ENCODE assay signal across 28 cellular contexts in genomic region chr17:14776791-14777190, GRCh38.
A peak's percentile ranks its signal among the peaks of the same experiment; 100 is the strongest.
DNase-seq lines count a peak whose midpoint lies in the region; ATAC-seq and TF ChIP-seq lines count a peak whose summit lies in the region.
"Had no signal": no experiment of that assay in that cellular context is flagged by ENCODE, and none has a peak within 500 bp of the region (broad histone marks: within the 10 kb centered on the region; RNA-seq: fewer than 3 reads in every experiment).

No MANE protein-coding gene starts in this region.

- H4K91ac ChIP-seq in IMR-90 (ENCODE audit: insufficient read depth, low read depth, low read length) = no peak overlapping the region

- ATAC-seq in IMR-90 (ENCODE audit: low read depth) (no peak), GM18502 (IDR thresholded peaks at IDR 0.05; ENCODE audit: poor library complexity, unreplicated experiment) (no peak), GM18868 (IDR thresholded peaks at IDR 0.05; ENCODE audit: unreplicated experiment) (no peak)
- no peak for ATAC-seq in natural killer cell treated with Interleukin-12 subunit alpha and Interleukin-12 subunit beta and Interleukin-15 and Interleukin-18, amount 100 ng/mL, for 72 hours
- ATAC-seq: activated CD8-positive, alpha-beta T cell treated with anti-CD3 and anti-CD28 coated beads, Interleukin-2, amount 10 ng/mL, durations not matched to agents 7 days and 5 days; left cardiac atrium; sciatic nerve had no signal

- no peaks in the 10 kb centered on the region for H4K20me1 ChIP-seq in IMR-90 (ENCODE audit: insufficient read depth, low read length)

- DNase-seq in IMR-90 (peak; percentile 50), astrocyte of the spinal cord (ENCODE audit: low read depth, low spot score) (peak; percentile 48), fibroblast of the aortic adventitia (ENCODE audit: low read depth) (peak; percentile 8), DMS153 (lab: John Stamatoyannopoulos, UW) (no peak)
- no peak for DNase-seq in natural killer cell treated with Interleukin-12 subunit alpha and Interleukin-12 subunit beta and Interleukin-15 and Interleukin-18, amount 100 ng/mL, for 72 hours (ENCODE audit: low spot score)
- DNase-seq: activated CD4-positive, CD25-positive, alpha-beta regulatory T cell treated with anti-CD3 and anti-CD28 coated beads, Interleukin-2, amount 50 U/mL, for 72 hours; activated CD8-positive, alpha-beta T cell treated with anti-CD3 and anti-CD28 coated beads, Interleukin-2, amount 10 ng/mL, durations not matched to agents 7 days and 5 days; DND-41; effector CD8-positive, alpha-beta T cell; left cardiac atrium; NCI-H1092; NCI-H1694 treated with DMSO at 0.1 percent for 48 hours; NCI-H2171; NCI-H510A; stimulated activated CD4-positive, alpha-beta T cell treated with anti-CD3 and anti-CD28 coated beads, Interleukin-15, amount 100 ng/mL, for 24 hours; stimulated activated naive CD4-positive, alpha-beta T cell treated with Interleukin-2 at 50 U/mL for 16 hours; T-helper 1 cell; testis had no signal

- H2BK120ac ChIP-seq in IMR-90 (ENCODE audit: low read depth, low read length) = no peak overlapping the region

- TF ChIP-seq POLR2A in IMR-90 (IDR thresholded peaks at IDR 0.05; ENCODE audit: low read depth, low read length) = no peak

- no TSS peak for BruUV-seq in IMR-90 (replicated peaks; lab: Mats Ljungman, UMichigan)

- dilution Hi-C loops in IMR-90 (cut with HindIII; ENCODE audit: low sequenced_read_pairs, unreplicated experiment) = no loop called here

- H3K56ac ChIP-seq in IMR-90 (ENCODE audit: extremely low read depth, insufficient read depth, low read length) = no peak overlapping the region

- H2BK5ac ChIP-seq in IMR-90 (ENCODE audit: low read depth, low read length, poor library complexity, severe bottlenecking) = no peak overlapping the region

- no peak overlapping the region for H3K4me3 ChIP-seq in IMR-90 (ENCODE audit: insufficient read depth, low read depth, low read length)
- H3K4me3 ChIP-seq in astrocyte of the spinal cord (ENCODE audit: low read depth, low read length) = no peak overlapping the region
- H3K4me3 ChIP-seq in fibroblast of the aortic adventitia (ENCODE audit: low read depth, low read length) = no peak overlapping the region
- peak overlapping the region; percentile 7 for H3K4me3 ChIP-seq in skeletal muscle satellite cell (ENCODE audit: low read length)
- H3K4me3 ChIP-seq: ascending aorta, prostate gland, testis, vagina had no signal

- intact Hi-C loops in IMR-90 (cut with micrococcal nuclease) = no loop called here

- H3K23ac ChIP-seq in IMR-90 (ENCODE audit: low read depth, low read length) = no peak overlapping the region

- H3K9ac ChIP-seq in IMR-90 (ENCODE audit: low read depth, low read length) (no peak overlapping the region), skeletal muscle satellite cell (ENCODE audit: low read depth, low read length) (no peak overlapping the region)

- H3K4me1 Mint-ChIP-seq in natural killer cell treated with Interleukin-12 subunit alpha and Interleukin-12 subunit beta and Interleukin-15 and Interleukin-18, amount 100 ng/mL, for 72 hours (ENCODE audit: low read depth in 2 of 2) = no peaks in the 10 kb centered on the region
- H3K4me1 Mint-ChIP-seq: memory B cell had no signal

- no peaks in the 10 kb centered on the region for H3K79me1 ChIP-seq in IMR-90 (ENCODE audit: low read depth in 1 of 2, low read length in 2 of 2)

- H2BK15ac ChIP-seq in IMR-90 (ENCODE audit: low read depth, low read length) = no peak overlapping the region

- in situ Hi-C loops in IMR-90 (cut with MboI; ENCODE audit: low sequenced_read_pairs) (loop anchor here (10.0 kb wide), 2 partner anchors 58 to 62 kb away; no protein-coding TSS in a partner anchor), astrocyte of the spinal cord (cut with HindIII; ENCODE audit: low sequenced_read_pairs) (no loop called here)

- no peak overlapping the region for H3K4me2 ChIP-seq in IMR-90 (ENCODE audit: low read depth, low read length)
- H3K4me2 ChIP-seq in skeletal muscle satellite cell (ENCODE audit: low read length) = peak overlapping the region; percentile 77

- no peak overlapping the region for H3K4me3 Mint-ChIP-seq in natural killer cell treated with Interleukin-12 subunit alpha and Interleukin-12 subunit beta and Interleukin-15 and Interleukin-18, amount 100 ng/mL, for 72 hours
- H3K4me3 Mint-ChIP-seq: activated CD8-positive, alpha-beta T cell treated with anti-CD3 and anti-CD28 coated beads, Interleukin-2, amount 10 ng/mL, durations not matched to agents 7 days and 5 days; activated naive CD8-positive, alpha-beta T cell; memory B cell had no signal

- peak overlapping the region; percentile 51 for H2AFZ ChIP-seq in IMR-90 (replicated peaks; ENCODE audit: low read length, poor library complexity)

- no peak overlapping the region for H3K18ac ChIP-seq in IMR-90 (ENCODE audit: low read depth, low read length)

- TF ChIP-seq RAD21 in IMR-90 (IDR thresholded peaks at IDR 0.05; ENCODE audit: low read length) = no peak

- no peak overlapping the region for H3K27ac ChIP-seq in IMR-90 (ENCODE audit: insufficient read depth, low read length)
- H3K27ac ChIP-seq: ascending aorta, C4-2B, prostate gland, testis, vagina had no signal

- peaks cover 3% of the 10 kb centered on the region; the same call in 1 of the 2 replicates for H3K9me3 ChIP-seq in IMR-90 (ENCODE audit: control insufficient read depth, insufficient read depth, low read length)
- H3K9me3 ChIP-seq in skeletal muscle satellite cell (replicated peaks; ENCODE audit: low read length) = no peaks in the 10 kb centered on the region
- H3K9me3 ChIP-seq: ascending aorta, prostate gland, testis, vagina had no signal

- H3K27ac Mint-ChIP-seq in natural killer cell treated with Interleukin-12 subunit alpha and Interleukin-12 subunit beta and Interleukin-15 and Interleukin-18, amount 100 ng/mL, for 72 hours = no peak overlapping the region
- H3K27ac Mint-ChIP-seq: activated CD8-positive, alpha-beta T cell treated with anti-CD3 and anti-CD28 coated beads, Interleukin-2, amount 10 ng/mL, durations not matched to agents 7 days and 5 days; activated naive CD8-positive, alpha-beta T cell; memory B cell had no signal

- peak overlapping the region; percentile 73 for H2AK9ac ChIP-seq in IMR-90 (replicated peaks; ENCODE audit: low read depth, low read length, poor library complexity)

- H3K4me1 ChIP-seq in IMR-90 (ENCODE audit: control insufficient read depth, insufficient read depth, low read length) (peaks cover 9% of the 10 kb centered on the region), skeletal muscle satellite cell (ENCODE audit: control insufficient read depth, insufficient read depth, low read length) (peaks cover 33% of the 10 kb centered on the region)
- H3K4me1 ChIP-seq: ascending aorta, prostate gland, vagina had no signal

- no peak overlapping the region for H3K14ac ChIP-seq in IMR-90 (replicated peaks; ENCODE audit: low read depth, low read length)

- H3K36me3 Mint-ChIP-seq in natural killer cell treated with Interleukin-12 subunit alpha and Interleukin-12 subunit beta and Interleukin-15 and Interleukin-18, amount 100 ng/mL, for 72 hours = no peaks in the 10 kb centered on the region
- H3K36me3 Mint-ChIP-seq: activated naive CD8-positive, alpha-beta T cell; memory B cell had no signal

- peaks cover 25 to 40% of the 10 kb centered on the region in 2 donors for H3K27me3 Mint-ChIP-seq in natural killer cell treated with Interleukin-12 subunit alpha and Interleukin-12 subunit beta and Interleukin-15 and Interleukin-18, amount 100 ng/mL, for 72 hours

- H2AK5ac ChIP-seq in IMR-90 (ENCODE audit: low read depth, low read length) = no peak overlapping the region

- H4K5ac ChIP-seq in IMR-90 (ENCODE audit: low read depth, low read length) = no peak overlapping the region

- no peak overlapping the region for H4K8ac ChIP-seq in IMR-90 (ENCODE audit: low read depth in 2 of 2, low read length in 2 of 2)

- CTCF ChIA-PET in IMR-90 (lab: Yijun Ruan, JAX) = no interaction called here

- H3K36me3 ChIP-seq in IMR-90 (ENCODE audit: control insufficient read depth, insufficient read depth, low read length) (no peaks in the 10 kb centered on the region), skeletal muscle satellite cell (ENCODE audit: insufficient read depth, low read length) (no peaks in the 10 kb centered on the region)
- H3K36me3 ChIP-seq: ascending aorta, prostate gland, vagina had no signal

- TF ChIP-seq CTCF in IMR-90 (conservative IDR thresholded peaks at IDR 0.05; ENCODE audit: low read depth, low read length) = no peak
- TF ChIP-seq CTCF in astrocyte of the spinal cord (IDR thresholded peaks at IDR 0.05; ENCODE audit: low read depth, low read length) = no peak
- no peak for TF ChIP-seq CTCF in fibroblast of the aortic adventitia (IDR thresholded peaks at IDR 0.05; ENCODE audit: insufficient read depth, low read length)

- no peaks in the 10 kb centered on the region for H3K27me3 ChIP-seq in IMR-90 (ENCODE audit: control insufficient read depth, insufficient read depth, low read length)
- no peaks in the 10 kb centered on the region for H3K27me3 ChIP-seq in skeletal muscle satellite cell (ENCODE audit: control insufficient read depth, insufficient read depth, low read length)
- H3K27me3 ChIP-seq: ascending aorta, testis, vagina had no signal

- WGBS in IMR-90 (ENCODE audit: extremely low coverage in 2 of 2, insufficient read length in 1 of 2), 2 experiments = no CpG with 5 or more reads among the region's 1 CpG

- no peak overlapping the region for H2BK20ac ChIP-seq in IMR-90 (ENCODE audit: low read depth, low read length)

- H3K4ac ChIP-seq in IMR-90 (ENCODE audit: low read depth, low read length) = no peak overlapping the region

- H3K9me1 ChIP-seq in IMR-90 (ENCODE audit: insufficient read depth, low read length) = 0 out of 2 replicates have a peak, but pooled peaks cover 2% of the 10 kb centered on the region

- peaks cover 4% of the 10 kb centered on the region for H3K9me3 Mint-ChIP-seq in natural killer cell treated with Interleukin-12 subunit alpha and Interleukin-12 subunit beta and Interleukin-15 and Interleukin-18, amount 100 ng/mL, for 72 hours

- POLR2A ChIA-PET in IMR-90 (lab: Charles Lee; ENCODE audit: unreplicated experiment) = no interaction called here

TF ChIP-seq in IMR-90, 13 proteins besides CTCF, POLR2A, EP300 and RAD21:
- TF ChIP-seq CHD1 (IDR thresholded peaks at IDR 0.05; ENCODE audit: low read depth, low read length) = no peak
- TF ChIP-seq RCOR1 (IDR thresholded peaks at IDR 0.05; ENCODE audit: insufficient replicate concordance, low read length) = no peak
- TF ChIP-seq MAZ (IDR thresholded peaks at IDR 0.05; ENCODE audit: borderline replicate concordance, low read depth, low read length) = no peak
- no peak for TF ChIP-seq USF2 (IDR thresholded peaks at IDR 0.05; ENCODE audit: low read depth, low read length)
- no peak for TF ChIP-seq CEBPB (IDR thresholded peaks at IDR 0.05; ENCODE audit: low read depth, low read length)
TF ChIP-seq in IMR-90: peak in this region for 0.

Comparison
In these comparisons a context has a peak if more than half of its experiments do, and no peak if none do; other contexts are left out.
1. DNase-seq: peak in IMR-90 (single experiment), astrocyte of the spinal cord (single experiment) and fibroblast of the aortic adventitia (single experiment); none in natural killer cell treated with Interleukin-12 subunit alpha and Interleukin-12 subunit beta and Interleukin-15 and Interleukin-18, amount 100 ng/mL, for 72 hours (single experiment) and DMS153 (single experiment).